ENCODE assay signal across 8 cellular contexts in the genomic region with DNA sequence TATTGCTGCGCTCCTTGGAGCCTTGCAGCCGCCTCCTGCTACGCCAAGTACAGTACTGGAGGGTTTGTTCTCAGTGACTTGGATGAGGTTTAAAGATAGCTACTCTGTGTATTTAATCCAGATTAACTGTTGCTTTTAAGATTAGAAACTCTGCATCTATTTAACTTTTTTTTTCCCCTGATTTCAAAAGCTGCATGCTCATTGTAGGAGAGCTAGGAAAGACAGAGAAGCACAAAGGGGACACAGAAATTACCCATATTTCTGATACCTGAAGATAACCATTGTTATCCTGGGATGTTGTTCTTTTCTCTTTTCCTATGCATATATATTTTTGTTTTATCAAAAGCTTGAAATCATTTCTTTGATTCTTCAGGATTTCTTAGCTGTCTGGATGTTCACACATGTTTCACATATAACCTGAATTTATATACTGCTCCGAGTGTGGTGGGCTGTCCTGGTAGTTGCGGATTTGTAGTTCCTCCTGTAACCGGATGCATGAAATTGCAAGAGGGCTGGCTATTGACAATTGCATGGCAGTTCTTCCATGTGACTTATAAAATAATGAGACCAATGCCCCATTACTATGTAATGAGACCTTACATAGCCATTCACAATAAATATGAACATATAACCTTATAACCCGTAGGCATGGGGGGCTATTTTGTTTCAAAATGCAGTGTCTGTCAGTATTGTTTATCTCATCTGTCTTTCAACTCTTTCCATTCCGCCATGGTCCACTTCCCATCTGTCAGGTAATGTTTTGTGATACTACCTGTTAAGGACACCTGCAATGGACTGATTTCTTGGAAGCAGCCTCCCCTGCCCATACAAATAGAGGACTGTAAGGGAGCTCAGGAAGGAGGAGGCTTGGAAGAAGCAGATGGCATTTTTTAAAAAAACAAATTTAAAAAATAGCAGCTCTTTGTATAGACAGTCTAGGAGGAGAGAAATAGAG. TPM values are rescaled to one million over a fixed set of nuclear protein-coding genes. Genes with fewer than 3 reads are reported as not detected.
DNase-seq lines count a peak whose midpoint lies in the region; ATAC-seq, FAIRE-seq and TF ChIP-seq lines count a peak whose summit lies in the region.

No MANE protein-coding gene starts in this region.

- CTCF ChIA-PET in CD8-positive, alpha-beta T cell (lab: Charles Lee), result interaction anchor here (1.3 kb wide), 2 partner anchors 12 to 78 kb away, joined by 4 read pairs; no protein-coding TSS in a partner anchor

- TF ChIP-seq CTCF in CD8-positive, alpha-beta T cell (IDR thresholded peaks at IDR 0.05), result no peak
- no peak for TF ChIP-seq CTCF in D721Med (IDR thresholded peaks at IDR 0.05; ENCODE audit: insufficient read depth, missing control alignments)

- peak overlapping the region; percentile 64 for H3K4me3 ChIP-seq in CD8-positive, alpha-beta T cell (ENCODE audit: low read depth, low read length)
- peak overlapping the region; percentile 89 for H3K4me3 ChIP-seq in iPS-18c (ENCODE audit: insufficient read depth, low read depth, low read length)

- no peak for ATAC-seq in CD8-positive, alpha-beta T cell
- ATAC-seq in activated naive CD8-positive, alpha-beta T cell treated with anti-CD3 and anti-CD28 coated beads, Interleukin-2, amount 50 U/mL, for 24 hours, result no peak
- no peak for ATAC-seq in stimulated activated effector memory CD8-positive, alpha-beta T cell treated with anti-CD3 and anti-CD28 coated beads, Interleukin-12 subunit alpha, Interleukin-12 subunit beta, amount 100 ng/mL, for 72 hours

- FAIRE-seq in D721Med (lab: Jason Lieb, UNC), result no peak

- in situ Hi-C loops in KBM-7 (cut with MboI; ENCODE audit: low pct_unique_long_range_greater_than_20kb, low sequenced_read_pairs), result no loop called here

- peaks cover 2% of the 10 kb centered on the region for H3K36me3 Mint-ChIP-seq in CD8-positive, alpha-beta T cell
- no peaks in the 10 kb centered on the region for H3K36me3 Mint-ChIP-seq in activated naive CD8-positive, alpha-beta T cell treated with anti-CD3 and anti-CD28 coated beads, Interleukin-2, amount 50 U/mL, for 24 hours (ENCODE audit: low read depth)
- no peaks in the 10 kb centered on the region for H3K36me3 Mint-ChIP-seq in stimulated activated effector memory CD8-positive, alpha-beta T cell treated with anti-CD3 and anti-CD28 coated beads, Interleukin-12 subunit alpha, Interleukin-12 subunit beta, amount 100 ng/mL, for 72 hours

- no peaks in the 10 kb centered on the region for H3K27me3 Mint-ChIP-seq in CD8-positive, alpha-beta T cell (ENCODE audit: low read depth)
- H3K27me3 Mint-ChIP-seq in activated naive CD8-positive, alpha-beta T cell treated with anti-CD3 and anti-CD28 coated beads, Interleukin-2, amount 50 U/mL, for 24 hours, result peaks cover 7% of the 10 kb centered on the region

- no peaks in the 10 kb centered on the region for H3K9me3 Mint-ChIP-seq in CD8-positive, alpha-beta T cell
- no peaks in the 10 kb centered on the region for H3K9me3 Mint-ChIP-seq in activated naive CD8-positive, alpha-beta T cell treated with anti-CD3 and anti-CD28 coated beads, Interleukin-2, amount 50 U/mL, for 24 hours
- no peaks in the 10 kb centered on the region for H3K9me3 Mint-ChIP-seq in stimulated activated effector memory CD8-positive, alpha-beta T cell treated with anti-CD3 and anti-CD28 coated beads, Interleukin-12 subunit alpha, Interleukin-12 subunit beta, amount 100 ng/mL, for 72 hours

- no peaks in the 10 kb centered on the region for H3K36me3 ChIP-seq in CD8-positive, alpha-beta T cell (ENCODE audit: insufficient read depth, low read length)

- POLR2A ChIA-PET in CD8-positive, alpha-beta T cell (lab: Charles Lee), result interaction anchor here (0.7 kb wide), 1 partner anchor 312 kb away, joined by 3 read pairs; no protein-coding TSS in a partner anchor

- peaks cover 22% of the 10 kb centered on the region for H3K4me1 Mint-ChIP-seq in CD8-positive, alpha-beta T cell (ENCODE audit: low read depth)
- H3K4me1 Mint-ChIP-seq in activated naive CD8-positive, alpha-beta T cell treated with anti-CD3 and anti-CD28 coated beads, Interleukin-2, amount 50 U/mL, for 24 hours, result peaks cover 14% of the 10 kb centered on the region
- H3K4me1 Mint-ChIP-seq in stimulated activated effector memory CD8-positive, alpha-beta T cell treated with anti-CD3 and anti-CD28 coated beads, Interleukin-12 subunit alpha, Interleukin-12 subunit beta, amount 100 ng/mL, for 72 hours, result peaks cover 14% of the 10 kb centered on the region

- H3K4me1 ChIP-seq in CD8-positive, alpha-beta T cell (ENCODE audit: insufficient read depth, low read length), result peaks cover 13% of the 10 kb centered on the region

- peak in 1 of 7 experiments; percentile 39 for DNase-seq in CD8-positive, alpha-beta T cell
- peak; percentile 67 for DNase-seq in KBM-7
- no peak for DNase-seq in activated naive CD8-positive, alpha-beta T cell treated with anti-CD3 and anti-CD28 coated beads, Interleukin-2, amount 50 U/mL, for 24 hours
- DNase-seq in stimulated activated effector memory CD8-positive, alpha-beta T cell treated with anti-CD3 and anti-CD28 coated beads, Interleukin-12 subunit alpha, Interleukin-12 subunit beta, amount 100 ng/mL, for 72 hours (ENCODE audit: low spot score in 2 of 2), result no peak
- no peak for DNase-seq in D721Med (ENCODE audit: insufficient read length, low spot score)
- DNase-seq in 8988T, result no peak
- no peak for DNase-seq in NCI-H146 treated with DMSO at 0.1 percent for 48 hours (lab: John Stamatoyannopoulos, UW; ENCODE audit: unreplicated experiment)

- H3K9me3 ChIP-seq in CD8-positive, alpha-beta T cell (ENCODE audit: low read length), result no peaks in the 10 kb centered on the region
- H3K9me3 ChIP-seq in iPS-18c (ENCODE audit: control insufficient read depth, insufficient read depth, low read length), result no peaks in the 10 kb centered on the region

- H3K27ac ChIP-seq in CD8-positive, alpha-beta T cell (ENCODE audit: low read depth, low read length), result no peak overlapping the region

- H3K27ac Mint-ChIP-seq in CD8-positive, alpha-beta T cell, result peak overlapping the region; percentile 70
- H3K27ac Mint-ChIP-seq in activated naive CD8-positive, alpha-beta T cell treated with anti-CD3 and anti-CD28 coated beads, Interleukin-2, amount 50 U/mL, for 24 hours, result no peak overlapping the region
- H3K27ac Mint-ChIP-seq in stimulated activated effector memory CD8-positive, alpha-beta T cell treated with anti-CD3 and anti-CD28 coated beads, Interleukin-12 subunit alpha, Interleukin-12 subunit beta, amount 100 ng/mL, for 72 hours, result no peak overlapping the region

- intact Hi-C loops in CD8-positive, alpha-beta T cell (cut with DNase I, micrococcal nuclease), result loop anchor here (1.0 to 10.0 kb wide), 5 partner anchors 79 to 329 kb away; no protein-coding TSS in a partner anchor

- peak overlapping the region; percentile 90 for H3K4me3 Mint-ChIP-seq in CD8-positive, alpha-beta T cell
- peak overlapping the region; percentile 67 for H3K4me3 Mint-ChIP-seq in activated naive CD8-positive, alpha-beta T cell treated with anti-CD3 and anti-CD28 coated beads, Interleukin-2, amount 50 U/mL, for 24 hours
- H3K4me3 Mint-ChIP-seq in stimulated activated effector memory CD8-positive, alpha-beta T cell treated with anti-CD3 and anti-CD28 coated beads, Interleukin-12 subunit alpha, Interleukin-12 subunit beta, amount 100 ng/mL, for 72 hours, result peak overlapping the region; percentile 71

- no peaks in the 10 kb centered on the region for H3K27me3 ChIP-seq in CD8-positive, alpha-beta T cell (ENCODE audit: insufficient read depth, low read length)

RNA-seq across cellular contexts. Expression of a gene that starts 1.4 kb away (rescaled TPM):
- 1 to 10 TPM; 1.1 TPM for total RNA-seq in CD8-positive, alpha-beta T cell
